ENCODE assay signal across 10 cellular contexts in the genomic region with DNA sequence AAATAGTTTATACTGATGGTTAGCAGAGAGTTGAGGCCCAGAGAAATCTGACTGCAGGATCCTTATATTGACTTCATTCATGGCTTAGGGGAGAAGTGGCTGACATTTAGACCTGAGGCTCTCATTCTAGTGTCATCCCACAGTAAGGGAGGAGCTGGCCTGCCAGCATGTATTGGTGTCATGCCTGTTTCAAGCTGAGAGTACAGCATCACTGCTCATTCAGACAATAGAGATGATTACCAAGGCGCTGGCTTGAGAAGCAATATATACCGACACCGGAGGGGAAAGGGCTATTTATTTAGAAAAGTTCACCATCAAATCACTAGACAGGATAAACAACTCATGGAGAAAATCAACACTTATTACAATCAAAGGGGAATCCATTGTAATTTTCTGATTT.
"Had no signal": no experiment of that assay in that cellular context is flagged by ENCODE, and none has a peak within 500 bp of the region (broad histone marks: within the 10 kb centered on the region; RNA-seq: fewer than 3 reads in every experiment).

No MANE protein-coding gene starts in this region.

- DNase-seq: activated CD4-positive, alpha-beta T cell treated with anti-CD3 and anti-CD28 coated beads, Interleukin-2, amount 50 U/mL, for 1 hour; activated CD4-positive, CD25-positive, alpha-beta regulatory T cell; activated naive CD4-positive, alpha-beta T cell treated with anti-CD3 and anti-CD28 coated beads, Interleukin-2, amount 50 U/mL, for 16 hours; activated T-cell treated with anti-CD3 and anti-CD28 coated beads for 4 hours; erythroblast; left cardiac atrium; lower lobe of right lung; naive B cell; right lobe of liver; transverse colon had no signal

- H3K27ac ChIP-seq: lower lobe of right lung, right lobe of liver, transverse colon had no signal
